Comparison of ENCODE assay signal across 33 cellular contexts in genomic region chr5:129306725-129307124, GRCh38.
"Had no signal": no experiment of that assay in that cellular context is flagged by ENCODE, and none has a peak within 500 bp of the region (broad histone marks: within the 10 kb centered on the region; RNA-seq: fewer than 3 reads in every experiment).

No MANE protein-coding gene starts in this region.

- H3K4me3 ChIP-seq: ascending aorta, cardiac muscle cell had no signal

- H3K4me1 ChIP-seq: ascending aorta had no signal

- FAIRE-seq: bronchial epithelial cell, TTC549 had no signal

- H3K27ac ChIP-seq: ascending aorta, cardiac muscle cell, VCaP had no signal

- H3K27me3 ChIP-seq: ascending aorta, cardiac muscle cell had no signal

- DNase-seq: activated CD4-positive, alpha-beta memory T cell treated with anti-CD3 and anti-CD28 coated beads, Interleukin-2, amount 10 ng/mL, durations not matched to agents 7 days and 5 days; activated CD4-positive, alpha-beta T cell treated with anti-CD3 and anti-CD28 coated beads for 1 hour; activated CD4-positive, alpha-beta T cell treated with anti-CD3 and anti-CD28 coated beads for 36 hours; activated CD4-positive, alpha-beta T cell treated with anti-CD3 and anti-CD28 coated beads for 48 hours; activated CD4-positive, alpha-beta T cell treated with anti-CD3 and anti-CD28 coated beads, Interleukin-2, amount 10 ng/mL, durations not matched to agents 7 days and 5 days; activated CD4-positive, alpha-beta T cell treated with anti-CD3 and anti-CD28 coated beads, Interleukin-2, amount 50 U/mL, for 48 hours; activated CD4-positive, CD25-positive, alpha-beta regulatory T cell; activated CD8-positive, alpha-beta memory T cell treated with anti-CD3 and anti-CD28 coated beads for 24 hours; activated CD8-positive, alpha-beta memory T cell treated with anti-CD3 and anti-CD28 coated beads, Interleukin-2, amount 10 ng/mL, durations not matched to agents 7 days and 5 days; activated CD8-positive, alpha-beta memory T cell treated with anti-CD3 and anti-CD28 coated beads, Interleukin-2, amount 50 U/mL, for 48 hours; activated CD8-positive, alpha-beta T cell treated with anti-CD3 and anti-CD28 coated beads, Interleukin-2, amount 10 ng/mL, durations not matched to agents 7 days and 5 days; activated effector memory CD4-positive, alpha-beta T cell treated with Interleukin-2 at 50 U/mL for 16 hours; activated gamma-delta T cell; activated naive CD4-positive, alpha-beta T cell treated with anti-CD3 and anti-CD28 coated beads, Interleukin-2, amount 10 ng/mL, durations not matched to agents 7 days and 5 days; activated naive CD4-positive, alpha-beta T cell treated with Interleukin-2 at 50 U/mL for 16 hours; activated naive CD8-positive, alpha-beta T cell treated with anti-CD3 and anti-CD28 coated beads, Interleukin-2, amount 10 ng/mL, durations not matched to agents 7 days and 5 days; activated naive CD8-positive, alpha-beta T cell treated with anti-CD3 and anti-CD28 coated beads, Interleukin-2, amount 50 U/mL, for 24 hours; activated T-cell treated with anti-CD3 and anti-CD28 coated beads, Interleukin-2, amount 50 U/mL, for 24 hours; activated T-cell treated with anti-CD3 and anti-CD28 coated beads, Interleukin-2, amount 50 U/mL, for 48 hours; amygdala; anterior cingulate cortex; caudate nucleus; cerebellar nuclear complex; T-helper 1 cell; T-helper 2 cell; T-helper 9 cell had no signal

- ATAC-seq: activated CD4-positive, alpha-beta T cell treated with anti-CD3 and anti-CD28 coated beads for 36 hours; activated CD4-positive, CD25-positive, alpha-beta regulatory T cell treated with anti-CD3 and anti-CD28 coated beads, Interleukin-2, amount 50 U/mL, for 24 hours; activated CD8-positive, alpha-beta memory T cell treated with anti-CD3 and anti-CD28 coated beads, Interleukin-2, amount 10 ng/mL, durations not matched to agents 7 days and 5 days; activated CD8-positive, alpha-beta T cell treated with anti-CD3 and anti-CD28 coated beads, Interleukin-2, amount 10 ng/mL, durations not matched to agents 7 days and 5 days; activated naive CD8-positive, alpha-beta T cell treated with anti-CD3 and anti-CD28 coated beads, Interleukin-2, amount 50 U/mL, for 24 hours; WTC11 had no signal

- H3K36me3 ChIP-seq: ascending aorta, cardiac muscle cell had no signal
